Comparison of ENCODE assay signal across 8 cellular contexts in the genomic region with DNA sequence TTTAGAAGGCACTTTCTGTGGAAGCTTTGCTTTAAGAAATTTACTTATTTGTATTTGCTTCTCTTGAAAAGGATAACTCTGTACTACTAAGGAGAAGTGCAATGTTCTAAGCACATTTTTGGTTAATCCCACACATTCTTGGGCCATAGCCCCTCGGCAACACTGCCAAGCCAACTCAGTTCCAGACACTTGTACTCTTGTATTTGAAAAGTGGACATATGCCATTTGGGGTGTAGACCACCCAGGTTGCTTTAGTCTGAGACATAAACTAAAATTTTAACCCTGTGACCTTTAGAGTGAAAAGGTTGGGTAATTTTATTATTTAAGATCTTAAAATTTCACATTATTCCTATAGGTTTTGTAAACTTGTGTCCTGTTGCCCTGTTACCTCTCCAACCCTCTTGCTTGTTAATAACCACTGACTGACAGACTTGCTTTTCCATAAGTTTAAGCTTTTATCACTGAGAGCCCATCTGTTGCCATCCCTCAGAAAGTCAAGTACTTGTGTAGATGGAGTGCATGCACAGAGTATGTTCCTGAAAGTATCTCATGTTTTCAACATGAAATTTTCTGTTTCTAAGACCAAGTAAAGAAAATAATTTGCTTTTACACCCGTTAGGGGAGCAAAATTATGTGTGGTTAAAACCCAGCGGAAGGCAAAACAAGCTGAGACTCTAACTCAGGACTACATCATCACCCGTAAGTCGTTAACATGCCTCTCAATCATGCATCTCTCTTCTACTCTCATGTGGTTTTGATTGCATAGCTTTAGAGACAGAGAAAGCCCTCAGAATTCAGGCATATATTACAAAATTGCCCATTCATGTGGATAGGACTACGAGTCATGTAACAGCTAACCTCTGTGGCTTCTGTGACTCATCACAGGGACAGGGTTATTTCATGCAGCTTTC.
DNase-seq lines count a peak whose midpoint lies in the region; ATAC-seq and TF ChIP-seq lines count a peak whose summit lies in the region.

No MANE protein-coding gene starts in this region.

- H3K36me3 Mint-ChIP-seq in activated CD4-positive, alpha-beta T cell treated with anti-CD3 and anti-CD28 coated beads, Interleukin-2, amount 10 ng/mL, durations not matched to agents 7 days and 5 days (ENCODE audit: low read depth): peaks cover 34% of the 10 kb centered on the region
- no peaks in the 10 kb centered on the region for H3K36me3 Mint-ChIP-seq in Calu3 (ENCODE audit: insufficient read depth, unreplicated experiment)

- no peaks in the 10 kb centered on the region for H3K9me3 Mint-ChIP-seq in activated CD4-positive, alpha-beta T cell treated with anti-CD3 and anti-CD28 coated beads, Interleukin-2, amount 10 ng/mL, durations not matched to agents 7 days and 5 days
- H3K9me3 Mint-ChIP-seq in Calu3 (ENCODE audit: low read depth, unreplicated experiment): no peaks in the 10 kb centered on the region

- H3K4me1 Mint-ChIP-seq in activated CD4-positive, alpha-beta T cell treated with anti-CD3 and anti-CD28 coated beads, Interleukin-2, amount 10 ng/mL, durations not matched to agents 7 days and 5 days: peaks cover 30% of the 10 kb centered on the region
- H3K4me1 Mint-ChIP-seq in Calu3 (ENCODE audit: low read depth, unreplicated experiment): peaks cover 14% of the 10 kb centered on the region

- peak; percentile 47 for DNase-seq in DMS 273 (lab: John Stamatoyannopoulos, UW; ENCODE audit: unreplicated experiment)
- DNase-seq in GM20000 (ENCODE audit: low spot score): peak; percentile 11
- peak; percentile 45 for DNase-seq in activated CD4-positive, alpha-beta T cell treated with anti-CD3 and anti-CD28 coated beads, Interleukin-2, amount 10 ng/mL, durations not matched to agents 7 days and 5 days
- peak; percentile 68 for DNase-seq in myocyte (ENCODE audit: low read depth)
- DNase-seq in HuH-7.5 (ENCODE audit: low spot score): no peak
- no peak for DNase-seq in Calu3

- ATAC-seq in HG03520 (IDR thresholded peaks at IDR 0.05; ENCODE audit: unreplicated experiment) (peak; percentile 83), GM19455 (IDR thresholded peaks at IDR 0.05; ENCODE audit: unreplicated experiment) (no peak)

- POLR2A ChIA-PET in activated CD4-positive, alpha-beta T cell treated with anti-CD3 and anti-CD28 coated beads, Interleukin-2, amount 10 ng/mL, durations not matched to agents 7 days and 5 days (lab: Charles Lee): interaction anchor here (0.6 kb wide), 1 partner anchor 18 kb away, joined by 3 read pairs; no protein-coding TSS in a partner anchor

- intact Hi-C loops in Calu3 (cut with micrococcal nuclease; ENCODE audit: unreplicated experiment): no loop called here

- CTCF ChIA-PET in activated CD4-positive, alpha-beta T cell treated with anti-CD3 and anti-CD28 coated beads, Interleukin-2, amount 10 ng/mL, durations not matched to agents 7 days and 5 days (lab: Charles Lee): interaction anchor here (1.1 to 2.6 kb wide), 5 partner anchors 10 to 54 kb away, joined by 3 to 7 read pairs (median 4); no protein-coding TSS in a partner anchor
- CTCF ChIA-PET in Calu3 (lab: Charles Lee): interaction anchor here (2.1 kb wide), 1 partner anchor 15 kb away, joined by 9 read pairs; no protein-coding TSS in a partner anchor

- no peaks in the 10 kb centered on the region for H3K27me3 Mint-ChIP-seq in activated CD4-positive, alpha-beta T cell treated with anti-CD3 and anti-CD28 coated beads, Interleukin-2, amount 10 ng/mL, durations not matched to agents 7 days and 5 days
- H3K27me3 Mint-ChIP-seq in Calu3 (ENCODE audit: unreplicated experiment): no peaks in the 10 kb centered on the region

- H3K4me3 Mint-ChIP-seq in activated CD4-positive, alpha-beta T cell treated with anti-CD3 and anti-CD28 coated beads, Interleukin-2, amount 10 ng/mL, durations not matched to agents 7 days and 5 days: no peak overlapping the region
- no peak overlapping the region for H3K4me3 Mint-ChIP-seq in Calu3 (ENCODE audit: low read depth, unreplicated experiment)

- H3K27ac Mint-ChIP-seq in activated CD4-positive, alpha-beta T cell treated with anti-CD3 and anti-CD28 coated beads, Interleukin-2, amount 10 ng/mL, durations not matched to agents 7 days and 5 days: peak overlapping the region; percentile 68
- H3K27ac Mint-ChIP-seq in Calu3 (ENCODE audit: unreplicated experiment): no peak overlapping the region

- no peak for TF ChIP-seq CTCF in GM20000 (IDR thresholded peaks at IDR 0.05; ENCODE audit: extremely low read depth, missing control alignments)
- no peak for TF ChIP-seq CTCF in Calu3 (IDR thresholded peaks at IDR 0.05; ENCODE audit: unreplicated experiment)

- no TSS peak for BruUV-seq in Calu3 (replicated peaks; lab: Mats Ljungman, UMichigan)

Comparison
In these comparisons a context has a peak if more than half of its experiments do, and no peak if none do; other contexts are left out.
1. DNase-seq: peak in DMS 273 (single experiment), GM20000 (single experiment), activated CD4-positive, alpha-beta T cell treated with anti-CD3 and anti-CD28 coated beads, Interleukin-2, amount 10 ng/mL, durations not matched to agents 7 days and 5 days (single experiment) and myocyte (single experiment); none in HuH-7.5 (single experiment) and Calu3 (single experiment).